In the genomic region with DNA sequence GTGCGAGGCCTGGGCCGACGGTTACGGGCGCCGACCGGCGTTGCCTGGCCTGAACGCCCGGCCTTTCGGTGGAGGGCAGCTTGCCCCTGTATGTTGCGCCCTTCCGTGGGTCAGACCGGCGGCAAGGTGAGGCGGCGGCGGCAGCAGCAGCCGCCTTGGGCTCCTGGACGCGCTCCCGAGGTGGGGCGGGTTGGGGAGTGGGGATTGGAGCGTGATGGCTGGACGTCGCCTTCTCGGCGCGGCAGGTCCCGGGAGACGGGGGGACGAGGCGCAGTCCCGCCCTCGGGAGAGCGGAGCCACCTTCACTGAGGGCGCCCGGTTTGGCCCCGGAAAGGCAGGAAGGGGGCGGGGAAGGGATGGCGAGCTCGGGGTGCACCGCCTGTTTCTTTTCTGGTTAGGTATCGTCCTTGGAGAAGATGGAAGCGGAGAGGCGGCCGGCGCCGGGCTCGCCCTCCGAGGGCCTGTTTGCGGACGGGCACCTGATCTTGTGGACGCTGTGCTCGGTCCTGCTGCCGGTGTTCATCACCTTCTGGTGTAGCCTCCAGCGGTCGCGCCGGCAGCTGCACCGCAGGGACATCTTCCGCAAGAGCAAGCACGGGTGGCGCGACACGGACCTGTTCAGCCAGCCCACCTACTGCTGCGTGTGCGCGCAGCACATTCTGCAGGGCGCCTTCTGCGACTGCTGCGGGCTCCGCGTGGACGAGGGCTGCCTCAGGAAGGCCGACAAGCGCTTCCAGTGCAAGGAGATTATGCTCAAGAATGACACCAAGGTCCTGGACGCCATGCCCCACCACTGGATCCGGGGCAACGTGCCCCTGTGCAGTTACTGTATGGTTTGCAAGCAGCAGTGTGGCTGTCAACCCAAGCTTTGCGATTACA, we compare ENCODE assay signal across 8 cellular contexts. TPM values are rescaled to one million over a fixed set of nuclear protein-coding genes. Genes with fewer than 3 reads are reported as not detected.
A peak's percentile ranks its signal among the peaks of the same experiment; 100 is the strongest.
DNase-seq lines count a peak whose midpoint lies in the region; ATAC-seq and TF ChIP-seq lines count a peak whose summit lies in the region.

No MANE protein-coding gene starts in this region.

- DNase-seq in NCI-H1436 (lab: John Stamatoyannopoulos, UW) (peak; percentile 58), NCI-H1436 treated with DMSO at 0.1 percent for 48 hours (lab: John Stamatoyannopoulos, UW) (no peak), NCI-H526 (lab: John Stamatoyannopoulos, UW) (peak; percentile 59 to 89), epithelial cell of esophagus (ENCODE audit: low read depth) (peak; percentile 49)
- DNase-seq in activated CD8-positive, alpha-beta memory T cell treated with anti-CD3 and anti-CD28 coated beads, Interleukin-2, amount 50 U/mL, for 4 hours: peak; percentile 70
- peak; percentile 53 to 76 (median 67) for DNase-seq in naive thymus-derived CD4-positive, alpha-beta T cell

- H3K4me3 ChIP-seq in epithelial cell of esophagus (ENCODE audit: low read length): peak overlapping the region; percentile 69
- H3K4me3 ChIP-seq in naive thymus-derived CD4-positive, alpha-beta T cell (ENCODE audit: low read length): peak overlapping the region; percentile 91

- H3K9me3 ChIP-seq in naive thymus-derived CD4-positive, alpha-beta T cell (ENCODE audit: control insufficient read depth in 2 of 3, low read length in 3 of 3): no peaks in the 10 kb centered on the region

- H3K4me1 ChIP-seq in naive thymus-derived CD4-positive, alpha-beta T cell (ENCODE audit: control insufficient read depth in 2 of 2, insufficient read depth in 2 of 2, low read length in 2 of 2): peaks cover 41 to 42% of the 10 kb centered on the region in 2 donors

- H3K27me3 Mint-ChIP-seq in naive thymus-derived CD4-positive, alpha-beta T cell: no peaks in the 10 kb centered on the region
- no peaks in the 10 kb centered on the region for H3K27me3 Mint-ChIP-seq in stimulated activated memory B cell treated with anti-CD40 and anti-IgM and Interleukin-4, amounts not matched to agents 10 μg/mL and 1 μg/mL and 100 μg/mL, for 72 hours

- peak overlapping the region; percentile 85 for H3K27ac ChIP-seq in naive thymus-derived CD4-positive, alpha-beta T cell (ENCODE audit: low read depth, low read length)

- peak overlapping the region; percentile 75 to 94 (median 92) for H3K27ac Mint-ChIP-seq in naive thymus-derived CD4-positive, alpha-beta T cell
- peak overlapping the region; percentile 93 for H3K27ac Mint-ChIP-seq in stimulated activated memory B cell treated with anti-CD40 and anti-IgM and Interleukin-4, amounts not matched to agents 10 μg/mL and 1 μg/mL and 100 μg/mL, for 72 hours

- no peaks in the 10 kb centered on the region for H3K9me3 Mint-ChIP-seq in naive thymus-derived CD4-positive, alpha-beta T cell
- H3K9me3 Mint-ChIP-seq in stimulated activated memory B cell treated with anti-CD40 and anti-IgM and Interleukin-4, amounts not matched to agents 10 μg/mL and 1 μg/mL and 100 μg/mL, for 72 hours: no peaks in the 10 kb centered on the region

- TF ChIP-seq CTCF in epithelial cell of esophagus (IDR thresholded peaks at IDR 0.05; ENCODE audit: insufficient read depth, low read depth, low read length, missing control alignments): no peak

- no peaks in the 10 kb centered on the region for H3K27me3 ChIP-seq in naive thymus-derived CD4-positive, alpha-beta T cell (ENCODE audit: control insufficient read depth in 2 of 2, insufficient read depth in 2 of 2, low read length in 2 of 2)

- ATAC-seq in HG03039 (IDR thresholded peaks at IDR 0.05; ENCODE audit: unreplicated experiment): peak; percentile 22
- ATAC-seq in naive thymus-derived CD4-positive, alpha-beta T cell: peak; percentile 32
- peak; percentile 51 for ATAC-seq in stimulated activated memory B cell treated with anti-CD40 and anti-IgM and Interleukin-4, amounts not matched to agents 10 μg/mL and 1 μg/mL and 100 μg/mL, for 72 hours

- H3K4me3 Mint-ChIP-seq in naive thymus-derived CD4-positive, alpha-beta T cell: peak overlapping the region; percentile 91 to 98 (median 95)
- H3K4me3 Mint-ChIP-seq in stimulated activated memory B cell treated with anti-CD40 and anti-IgM and Interleukin-4, amounts not matched to agents 10 μg/mL and 1 μg/mL and 100 μg/mL, for 72 hours: peak overlapping the region; percentile 88

- CTCF ChIA-PET in naive thymus-derived CD4-positive, alpha-beta T cell (lab: Charles Lee): interaction anchor here (0.9 to 1.9 kb wide), 4 partner anchors 12 to 127 kb away, joined by 3 to 9 read pairs (median 6); no protein-coding TSS in a partner anchor

- H3K4me1 Mint-ChIP-seq in naive thymus-derived CD4-positive, alpha-beta T cell: peaks cover 35 to 75% (median 67%) of the 10 kb centered on the region in 7 donors
- peaks cover 56% of the 10 kb centered on the region for H3K4me1 Mint-ChIP-seq in stimulated activated memory B cell treated with anti-CD40 and anti-IgM and Interleukin-4, amounts not matched to agents 10 μg/mL and 1 μg/mL and 100 μg/mL, for 72 hours

- intact Hi-C loops in naive thymus-derived CD4-positive, alpha-beta T cell (cut with micrococcal nuclease): loop anchor here (1.0 to 10.0 kb wide), 13 partner anchors 33 to 1684 kb away; partner anchors contain the start of genes AKAP1 (in 1 of the 2), COIL (in 1 of the 2), HLF (in 1 of the 2) and MMD (in 1 of the 2)

- POLR2A ChIA-PET in naive thymus-derived CD4-positive, alpha-beta T cell (lab: Charles Lee): interaction anchor here (0.7 to 4.9 kb wide), 13 partner anchors 9 to 241 kb away, joined by 3 to 30 read pairs (median 4); partner anchors contain the start of gene NOG

- peaks cover 0 to 6% (median 0%) of the 10 kb centered on the region in 3 experiments for H3K36me3 ChIP-seq in naive thymus-derived CD4-positive, alpha-beta T cell (ENCODE audit: control insufficient read depth in 2 of 3, insufficient read depth in 3 of 3, low read length in 3 of 3)

- peaks cover 0 to 21% (median 17%) of the 10 kb centered on the region in 5 donors for H3K36me3 Mint-ChIP-seq in naive thymus-derived CD4-positive, alpha-beta T cell
- peaks cover 27% of the 10 kb centered on the region for H3K36me3 Mint-ChIP-seq in stimulated activated memory B cell treated with anti-CD40 and anti-IgM and Interleukin-4, amounts not matched to agents 10 μg/mL and 1 μg/mL and 100 μg/mL, for 72 hours

RNA-seq across cellular contexts. Expression of gene DGKE, which starts 0.7 kb away (rescaled TPM):
- total RNA-seq in naive thymus-derived CD4-positive, alpha-beta T cell: 10 to 100 TPM; 23.7 to 39.2 (median 35.6) TPM
- polyA plus RNA-seq in naive thymus-derived CD4-positive, alpha-beta T cell: 1 to 10 TPM; 5.0 to 7.1 TPM

RNA-seq across cellular contexts. Expression of gene C17orf67, which starts 0.9 kb away (rescaled TPM):
- total RNA-seq in naive thymus-derived CD4-positive, alpha-beta T cell: 1 to 10 TPM; 3.6 to 9.1 (median 5.4) TPM
- 1 to 10 TPM; 1.1 to 1.6 TPM for polyA plus RNA-seq in naive thymus-derived CD4-positive, alpha-beta T cell
